Comparison of ENCODE assay signal across 25 cellular contexts in the genomic region with DNA sequence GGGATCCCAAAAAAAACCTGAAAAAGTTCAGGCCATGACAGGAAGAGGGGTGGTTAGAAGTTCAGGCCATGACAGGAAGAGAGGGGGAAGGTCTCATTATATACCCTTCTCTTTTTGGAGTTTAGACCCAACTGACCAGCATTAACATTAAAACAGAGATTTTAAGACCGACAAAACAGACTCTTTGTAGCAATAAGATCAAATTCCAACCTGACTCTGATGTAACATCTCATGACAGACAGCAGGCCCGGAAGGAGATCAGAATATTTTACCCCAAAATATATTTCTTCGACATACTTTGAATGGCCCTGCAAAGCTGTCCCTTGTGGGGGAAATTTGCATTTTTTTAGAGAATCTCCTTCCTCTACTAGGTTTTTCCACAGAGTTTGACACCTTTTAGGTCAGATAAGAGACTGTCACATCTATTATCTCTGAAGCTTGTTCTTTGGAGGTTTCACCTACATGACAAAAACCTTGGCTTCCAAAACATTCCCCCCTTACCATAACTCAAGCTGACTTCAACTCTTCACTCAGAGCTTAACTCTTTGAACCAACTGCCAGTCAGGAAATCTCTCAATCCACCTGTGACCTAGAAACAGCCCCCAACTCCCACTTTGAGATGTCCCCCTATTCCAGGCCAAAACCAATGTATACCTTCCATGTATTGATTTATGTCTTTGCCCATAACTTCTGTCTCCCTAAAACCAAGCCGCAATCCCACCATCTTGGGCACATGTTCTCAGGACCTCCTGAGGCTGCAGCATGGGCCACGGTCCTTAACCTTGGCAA.
"Had no signal": no experiment of that assay in that cellular context is flagged by ENCODE, and none has a peak within 500 bp of the region (broad histone marks: within the 10 kb centered on the region; RNA-seq: fewer than 3 reads in every experiment).

No MANE protein-coding gene starts in this region.

- H3K9me3 ChIP-seq: adrenal gland, gastroesophageal sphincter, heart left ventricle, left ventricle myocardium inferior, mucosa of descending colon, prostate gland, testis, upper lobe of left lung had no signal

- H3K4me2 ChIP-seq: neural progenitor cell had no signal

- H3K9ac ChIP-seq: neural progenitor cell had no signal

- DNase-seq: activated CD4-positive, alpha-beta T cell treated with anti-CD3 and anti-CD28 coated beads for 1 hour; activated CD8-positive, alpha-beta memory T cell treated with anti-CD3 and anti-CD28 coated beads for 24 hours; activated CD8-positive, alpha-beta memory T cell treated with anti-CD3 and anti-CD28 coated beads, Interleukin-2, amount 50 U/mL, for 48 hours; activated effector memory CD4-positive, alpha-beta T cell treated with Interleukin-2 at 50 U/mL for 16 hours; activated naive CD4-positive, alpha-beta T cell treated with anti-CD3 and anti-CD28 coated beads, Interleukin-2, amount 10 ng/mL, durations not matched to agents 7 days and 5 days; activated T-cell treated with anti-CD3 and anti-CD28 coated beads, Interleukin-2, amount 50 U/mL, for 48 hours; adrenal gland; cerebellar nuclear complex; cortex of kidney; heart left ventricle; left ventricle myocardium inferior; mucosa of descending colon; right cardiac atrium; stimulated activated CD4-positive, alpha-beta T cell treated with anti-CD3 and anti-CD28 coated beads, Interleukin-15, amount 100 ng/mL, for 24 hours; stimulated activated CD4-positive, alpha-beta T cell treated with anti-CD3 and anti-CD28 coated beads, Interleukin-2, amount 100 ng/mL, for 48 hours; T-helper 2 cell; testis; upper lobe of left lung had no signal

- H3K4me3 ChIP-seq: adrenal gland, gastroesophageal sphincter, heart left ventricle, left ventricle myocardium inferior, mucosa of descending colon, neural progenitor cell, prostate gland, skin epidermis, testis, upper lobe of left lung had no signal

- H3K27ac Mint-ChIP-seq: activated naive CD4-positive, alpha-beta T cell treated with anti-CD3 and anti-CD28 coated beads, Interleukin-2, amount 10 ng/mL, durations not matched to agents 7 days and 5 days; neural progenitor cell had no signal

- H3K4me1 ChIP-seq: adrenal gland, gastroesophageal sphincter, neural progenitor cell, prostate gland, testis, upper lobe of left lung had no signal

- H3K4me1 Mint-ChIP-seq: neural progenitor cell had no signal

- H2AFZ ChIP-seq: neural progenitor cell had no signal

- H3K36me3 Mint-ChIP-seq: naive B cell, neural progenitor cell had no signal

- H3K9me3 Mint-ChIP-seq: activated naive CD4-positive, alpha-beta T cell treated with anti-CD3 and anti-CD28 coated beads, Interleukin-2, amount 10 ng/mL, durations not matched to agents 7 days and 5 days; naive B cell; neural progenitor cell had no signal

- H3K27ac ChIP-seq: adrenal gland, gastroesophageal sphincter, heart left ventricle, left ventricle myocardium inferior, neural progenitor cell, prostate gland, skin epidermis, testis, upper lobe of left lung, VCaP had no signal

- H3K36me3 ChIP-seq: adrenal gland, heart left ventricle, left ventricle myocardium inferior, neural progenitor cell, prostate gland, upper lobe of left lung had no signal

- H3K4me3 Mint-ChIP-seq: activated naive CD4-positive, alpha-beta T cell treated with anti-CD3 and anti-CD28 coated beads, Interleukin-2, amount 10 ng/mL, durations not matched to agents 7 days and 5 days; neural progenitor cell had no signal

- H3K27me3 Mint-ChIP-seq: activated naive CD4-positive, alpha-beta T cell treated with anti-CD3 and anti-CD28 coated beads, Interleukin-2, amount 10 ng/mL, durations not matched to agents 7 days and 5 days; naive B cell had no signal

- H3K27me3 ChIP-seq: adrenal gland, gastroesophageal sphincter, heart left ventricle, neural progenitor cell, testis, upper lobe of left lung had no signal

- ATAC-seq: esophagus mucosa, gastroesophageal sphincter, heart left ventricle, mucosa of descending colon, right cardiac atrium had no signal
